8 cellular contexts compared by ENCODE assay signal in genomic region chr6:134379086-134379485, GRCh38.
DNase-seq lines count a peak whose midpoint lies in the region; ATAC-seq and FAIRE-seq lines count a peak whose summit lies in the region.

No MANE protein-coding gene starts in this region.

- H3K36me3 Mint-ChIP-seq in activated T-cell treated with anti-CD3 and anti-CD28 coated beads, Interleukin-2, amount 50 U/mL, for 24 hours (ENCODE audit: low read depth) = no peaks in the 10 kb centered on the region
- H3K36me3 Mint-ChIP-seq in naive thymus-derived CD8-positive, alpha-beta T cell = no peaks in the 10 kb centered on the region

- ATAC-seq in GM19463 (IDR thresholded peaks at IDR 0.05; ENCODE audit: unreplicated experiment) = peak; percentile 90
- peak; percentile 78 for ATAC-seq in HG03460 (IDR thresholded peaks at IDR 0.05; ENCODE audit: unreplicated experiment)
- ATAC-seq in naive thymus-derived CD8-positive, alpha-beta T cell = peak; percentile 68 to 82

- FAIRE-seq in HTR-8/SVneo (lab: Jason Lieb, UNC) = no peak

- DNase-seq in DMS53 treated with DMSO at 0.1 percent for 48 hours (lab: John Stamatoyannopoulos, UW; ENCODE audit: unreplicated experiment) (peak; percentile 78), HTR-8/SVneo (ENCODE audit: insufficient read length, low spot score) (no peak), RKO (ENCODE audit: low spot score) (no peak), Ammon's horn (ENCODE audit: low spot score) (no peak)
- peak; percentile 34 for DNase-seq in activated T-cell treated with anti-CD3 and anti-CD28 coated beads, Interleukin-2, amount 50 U/mL, for 24 hours
- peak in 1 of 10 donors; percentile 4 for DNase-seq in naive thymus-derived CD8-positive, alpha-beta T cell

- H3K27ac Mint-ChIP-seq in activated T-cell treated with anti-CD3 and anti-CD28 coated beads, Interleukin-2, amount 50 U/mL, for 24 hours = peak overlapping the region; percentile 88
- H3K27ac Mint-ChIP-seq in naive thymus-derived CD8-positive, alpha-beta T cell = peak overlapping the region in 9 of 10 donors; percentile 6 to 88 (median 51)

- peaks cover 27% of the 10 kb centered on the region for H3K4me1 Mint-ChIP-seq in activated T-cell treated with anti-CD3 and anti-CD28 coated beads, Interleukin-2, amount 50 U/mL, for 24 hours (ENCODE audit: low read depth)
- peaks cover 14 to 44% (median 33%) of the 10 kb centered on the region in 4 donors for H3K4me1 Mint-ChIP-seq in naive thymus-derived CD8-positive, alpha-beta T cell

- POLR2A ChIA-PET in naive thymus-derived CD8-positive, alpha-beta T cell (lab: Charles Lee) = interaction anchor here (1.5 kb wide), 1 partner anchor 82 kb away, joined by 3 read pairs; no protein-coding TSS in a partner anchor

- no peaks in the 10 kb centered on the region for H3K9me3 Mint-ChIP-seq in activated T-cell treated with anti-CD3 and anti-CD28 coated beads, Interleukin-2, amount 50 U/mL, for 24 hours
- H3K9me3 Mint-ChIP-seq in naive thymus-derived CD8-positive, alpha-beta T cell = no peaks in the 10 kb centered on the region

- H3K4me3 Mint-ChIP-seq in activated T-cell treated with anti-CD3 and anti-CD28 coated beads, Interleukin-2, amount 50 U/mL, for 24 hours = no peak overlapping the region
- peak overlapping the region in 4 of 10 donors; percentile 5 to 47 (median 36) for H3K4me3 Mint-ChIP-seq in naive thymus-derived CD8-positive, alpha-beta T cell

- H3K27me3 Mint-ChIP-seq in activated T-cell treated with anti-CD3 and anti-CD28 coated beads, Interleukin-2, amount 50 U/mL, for 24 hours = no peaks in the 10 kb centered on the region
- no peaks in the 10 kb centered on the region for H3K27me3 Mint-ChIP-seq in naive thymus-derived CD8-positive, alpha-beta T cell

Comparison
In these comparisons a context has a peak if more than half of its experiments do, and no peak if none do; other contexts are left out.
1. DNase-seq: peak in DMS53 treated with DMSO at 0.1 percent for 48 hours (single experiment) and activated T-cell treated with anti-CD3 and anti-CD28 coated beads, Interleukin-2, amount 50 U/mL, for 24 hours (single experiment); none in HTR-8/SVneo (single experiment), RKO (single experiment) and Ammon's horn (single experiment).
2. Peak in every context shown above with its lines, with median percentiles within 50 percentile points of each other: ATAC-seq.